15 cellular contexts compared by ENCODE assay signal in genomic region chr12:12614342-12614741, GRCh38. TPM values are rescaled to one million over a fixed set of nuclear protein-coding genes. Genes with fewer than 3 reads are reported as not detected.
A peak's percentile ranks its signal among the peaks of the same experiment; 100 is the strongest.
DNase-seq lines count a peak whose midpoint lies in the region; ATAC-seq and TF ChIP-seq lines count a peak whose summit lies in the region.
"Had no signal": no experiment of that assay in that cellular context is flagged by ENCODE, and none has a peak within 500 bp of the region (broad histone marks: within the 10 kb centered on the region; RNA-seq: fewer than 3 reads in every experiment).

No MANE protein-coding gene starts in this region.

- H4K20me1 ChIP-seq in BLaER1 treated with 17β-estradiol and CSF1 and Interleukin-3, amounts not matched to agents 10 nM and 100 nM: peaks cover 0 to 44% (median 0%) of the 10 kb centered on the region in 11 experiments; a peak in 2 of 22 replicates

- H3K4me1 Mint-ChIP-seq in activated CD8-positive, alpha-beta T cell treated with anti-CD3 and anti-CD28 coated beads for 36 hours (ENCODE audit: low read depth): peaks cover 47% of the 10 kb centered on the region
- peaks cover 41% of the 10 kb centered on the region for H3K4me1 Mint-ChIP-seq in activated CD8-positive, alpha-beta T cell treated with anti-CD3 and anti-CD28 coated beads, Interleukin-2, amount 10 ng/mL, durations not matched to agents 7 days and 5 days (ENCODE audit: low read depth)
- H3K4me1 Mint-ChIP-seq in dendritic cell treated with granulocyte-macrophage colony-stimulating factor and Interleukin-4, amounts not matched to agents 40 ng/mL and 50 ng/mL, for 4 days (ENCODE audit: low read depth): peaks cover 68% of the 10 kb centered on the region

- H3K36me3 Mint-ChIP-seq in activated CD8-positive, alpha-beta T cell treated with anti-CD3 and anti-CD28 coated beads for 36 hours (ENCODE audit: low read depth): peaks cover 18% of the 10 kb centered on the region
- peaks cover 20% of the 10 kb centered on the region for H3K36me3 Mint-ChIP-seq in activated CD8-positive, alpha-beta T cell treated with anti-CD3 and anti-CD28 coated beads, Interleukin-2, amount 10 ng/mL, durations not matched to agents 7 days and 5 days (ENCODE audit: low read depth)
- H3K36me3 Mint-ChIP-seq in dendritic cell treated with granulocyte-macrophage colony-stimulating factor and Interleukin-4, amounts not matched to agents 40 ng/mL and 50 ng/mL, for 4 days (ENCODE audit: low read depth): peaks cover 79% of the 10 kb centered on the region

- H3K36me3 ChIP-seq in BLaER1 treated with 17β-estradiol and CSF1 and Interleukin-3, amounts not matched to agents 10 nM and 100 nM: peaks cover 0 to 50% (median 10%) of the 10 kb centered on the region in 11 experiments; a peak in 15 of 22 replicates
- H3K36me3 ChIP-seq in HEK293 (ENCODE audit: control insufficient read depth in 2 of 2, insufficient read depth in 1 of 2, low read length in 2 of 2): peaks cover 5 to 10% of the 10 kb centered on the region in 2 experiments; a peak in 2 of 3 replicates

- POLR2A ChIA-PET in activated CD8-positive, alpha-beta T cell treated with anti-CD3 and anti-CD28 coated beads for 36 hours (lab: Charles Lee): interaction anchor here (0.9 to 1.7 kb wide), 2 partner anchors 13 to 110 kb away, joined by 3 read pairs; no protein-coding TSS in a partner anchor
- POLR2A ChIA-PET in activated CD8-positive, alpha-beta T cell treated with anti-CD3 and anti-CD28 coated beads, Interleukin-2, amount 10 ng/mL, durations not matched to agents 7 days and 5 days (lab: Charles Lee): interaction anchor here (0.6 kb wide), 1 partner anchor 242 kb away, joined by 4 read pairs; no protein-coding TSS in a partner anchor
- POLR2A ChIA-PET in HEK293 (lab: Yijun Ruan, JAX): interaction anchor here (0.7 kb wide), 1 partner anchor 136 kb away, joined by 4 read pairs; no protein-coding TSS in a partner anchor

- no peaks in the 10 kb centered on the region for H3K27me3 Mint-ChIP-seq in activated CD8-positive, alpha-beta T cell treated with anti-CD3 and anti-CD28 coated beads for 36 hours
- H3K27me3 Mint-ChIP-seq in activated CD8-positive, alpha-beta T cell treated with anti-CD3 and anti-CD28 coated beads, Interleukin-2, amount 10 ng/mL, durations not matched to agents 7 days and 5 days (ENCODE audit: low read depth): no peaks in the 10 kb centered on the region
- no peaks in the 10 kb centered on the region for H3K27me3 Mint-ChIP-seq in dendritic cell treated with granulocyte-macrophage colony-stimulating factor and Interleukin-4, amounts not matched to agents 40 ng/mL and 50 ng/mL, for 4 days

- intact Hi-C loops in activated CD8-positive, alpha-beta T cell treated with anti-CD3 and anti-CD28 coated beads for 36 hours (cut with micrococcal nuclease): loop anchor here (5.0 kb wide), 1 partner anchor 83 kb away; the partner anchor contains the start of gene GPR19
- intact Hi-C loops in dendritic cell treated with granulocyte-macrophage colony-stimulating factor and Interleukin-4, amounts not matched to agents 40 ng/mL and 50 ng/mL, for 4 days (cut with micrococcal nuclease): loop anchor here (5.0 kb wide), 2 partner anchors 43 to 52 kb away; partner anchors contain the start of gene DUSP16

- no peak for DNase-seq in activated CD8-positive, alpha-beta T cell treated with anti-CD3 and anti-CD28 coated beads for 36 hours
- DNase-seq in activated CD8-positive, alpha-beta T cell treated with anti-CD3 and anti-CD28 coated beads, Interleukin-2, amount 10 ng/mL, durations not matched to agents 7 days and 5 days: no peak
- no peak for DNase-seq in NCI-H524 (lab: John Stamatoyannopoulos, UW)
- DNase-seq: DMS 273 treated with DMSO at 0.1 percent for 48 hours, Kasumi-1, NCI-H187 treated with DMSO at 0.1 percent for 48 hours, NCI-H446, NCI-H748 treated with DMSO at 0.1 percent for 48 hours, PC-3 had no signal

- H3K4me2 ChIP-seq in BLaER1 treated with 17β-estradiol and CSF1 and Interleukin-3, amounts not matched to agents 10 nM and 100 nM: peak overlapping the region in 7 of 11 experiments; percentile 75 to 99 (median 90); a peak in 12 of 22 replicates
- H3K4me2 ChIP-seq: A549 had no signal

- no peak for TF ChIP-seq CTCF in activated CD8-positive, alpha-beta T cell treated with anti-CD3 and anti-CD28 coated beads for 36 hours (IDR thresholded peaks at IDR 0.05)
- no peak for TF ChIP-seq CTCF in HEK293 (tag by site-specific recombination; IDR thresholded peaks at IDR 0.05)

- ATAC-seq in activated CD8-positive, alpha-beta T cell treated with anti-CD3 and anti-CD28 coated beads for 36 hours: no peak
- ATAC-seq in activated CD8-positive, alpha-beta T cell treated with anti-CD3 and anti-CD28 coated beads, Interleukin-2, amount 10 ng/mL, durations not matched to agents 7 days and 5 days: no peak
- ATAC-seq in HG02840 (IDR thresholded peaks at IDR 0.05; ENCODE audit: low FRiP score, unreplicated experiment) (no peak), GM18873 (IDR thresholded peaks at IDR 0.05; ENCODE audit: low FRiP score, unreplicated experiment) (no peak)
- ATAC-seq: A549, PC-3 had no signal

- no peaks in the 10 kb centered on the region for H3K9me3 Mint-ChIP-seq in activated CD8-positive, alpha-beta T cell treated with anti-CD3 and anti-CD28 coated beads for 36 hours
- no peaks in the 10 kb centered on the region for H3K9me3 Mint-ChIP-seq in activated CD8-positive, alpha-beta T cell treated with anti-CD3 and anti-CD28 coated beads, Interleukin-2, amount 10 ng/mL, durations not matched to agents 7 days and 5 days (ENCODE audit: insufficient read depth)
- no peaks in the 10 kb centered on the region for H3K9me3 Mint-ChIP-seq in dendritic cell treated with granulocyte-macrophage colony-stimulating factor and Interleukin-4, amounts not matched to agents 40 ng/mL and 50 ng/mL, for 4 days

- H3K4me3 Mint-ChIP-seq in activated CD8-positive, alpha-beta T cell treated with anti-CD3 and anti-CD28 coated beads for 36 hours: no peak overlapping the region
- no peak overlapping the region for H3K4me3 Mint-ChIP-seq in activated CD8-positive, alpha-beta T cell treated with anti-CD3 and anti-CD28 coated beads, Interleukin-2, amount 10 ng/mL, durations not matched to agents 7 days and 5 days
- peak overlapping the region; percentile 95 for H3K4me3 Mint-ChIP-seq in dendritic cell treated with granulocyte-macrophage colony-stimulating factor and Interleukin-4, amounts not matched to agents 40 ng/mL and 50 ng/mL, for 4 days

- CTCF ChIA-PET in activated CD8-positive, alpha-beta T cell treated with anti-CD3 and anti-CD28 coated beads for 36 hours (lab: Charles Lee): interaction anchor here (0.9 kb wide), 1 partner anchor 122 kb away, joined by 3 read pairs; no protein-coding TSS in a partner anchor
- CTCF ChIA-PET in activated CD8-positive, alpha-beta T cell treated with anti-CD3 and anti-CD28 coated beads, Interleukin-2, amount 10 ng/mL, durations not matched to agents 7 days and 5 days (lab: Charles Lee): interaction anchor here (0.7 kb wide), 1 partner anchor 103 kb away, joined by 3 read pairs; the partner anchor contains the start of gene CDKN1B
- CTCF ChIA-PET in HEK293 (lab: Yijun Ruan, JAX): interaction anchor here (0.6 kb wide), 1 partner anchor 122 kb away, joined by 5 read pairs; no protein-coding TSS in a partner anchor

- H3K27me3 ChIP-seq in BLaER1 treated with 17β-estradiol and CSF1 and Interleukin-3, amounts not matched to agents 10 nM and 100 nM: no peaks in the 10 kb centered on the region

- peaks cover 20 to 49% (median 28%) of the 10 kb centered on the region in 10 experiments for H3K4me1 ChIP-seq in BLaER1 treated with 17β-estradiol and CSF1 and Interleukin-3, amounts not matched to agents 10 nM and 100 nM
- peaks cover 4% of the 10 kb centered on the region; the same call in 1 of the 2 replicates for H3K4me1 ChIP-seq in HEK293 (ENCODE audit: control insufficient read depth, insufficient read depth, low read length)

- peak overlapping the region in 1 of 11 experiments; percentile 90; a peak in 1 of 22 replicates for H3K9ac ChIP-seq in BLaER1 treated with 17β-estradiol and CSF1 and Interleukin-3, amounts not matched to agents 10 nM and 100 nM

- H3K27ac ChIP-seq in BLaER1 treated with 17β-estradiol and CSF1 and Interleukin-3, amounts not matched to agents 10 nM and 100 nM: peak overlapping the region in 1 of 11 experiments; percentile 92; a peak in 2 of 22 replicates
- no peak overlapping the region for H3K27ac ChIP-seq in HEK293 (ENCODE audit: extremely low read depth, low read depth, low read length)
- H3K27ac ChIP-seq: A549 had no signal

- H3K27ac Mint-ChIP-seq in activated CD8-positive, alpha-beta T cell treated with anti-CD3 and anti-CD28 coated beads for 36 hours: peak overlapping the region; percentile 20
- H3K27ac Mint-ChIP-seq in activated CD8-positive, alpha-beta T cell treated with anti-CD3 and anti-CD28 coated beads, Interleukin-2, amount 10 ng/mL, durations not matched to agents 7 days and 5 days: no peak overlapping the region
- peak overlapping the region; percentile 98 for H3K27ac Mint-ChIP-seq in dendritic cell treated with granulocyte-macrophage colony-stimulating factor and Interleukin-4, amounts not matched to agents 40 ng/mL and 50 ng/mL, for 4 days

- peaks cover 0 to 14% (median 4%) of the 10 kb centered on the region in 11 experiments; a peak in 11 of 22 replicates for H3K9me3 ChIP-seq in BLaER1 treated with 17β-estradiol and CSF1 and Interleukin-3, amounts not matched to agents 10 nM and 100 nM (replicated peaks in 1 of 11)
- H3K9me3 ChIP-seq in HEK293 (ENCODE audit: control insufficient read depth, insufficient read depth, low read depth, low read length): no peaks in the 10 kb centered on the region
- H3K9me3 ChIP-seq: A549 had no signal

- peak overlapping the region in 2 of 10 experiments; percentile 73 to 75; a peak in 4 of 20 replicates for H3K4me3 ChIP-seq in BLaER1 treated with 17β-estradiol and CSF1 and Interleukin-3, amounts not matched to agents 10 nM and 100 nM
- H3K4me3 ChIP-seq in HEK293 (ENCODE audit: low read depth, low read length): no peak overlapping the region
- H3K4me3 ChIP-seq: A549 had no signal

TF ChIP-seq in HEK293, 187 proteins besides CTCF, POLR2A, EP300 and RAD21 (continues in another document):
- TF ChIP-seq ZNF121 (tag by site-specific recombination; IDR thresholded peaks at IDR 0.05): 0 out of 2 replicates have a peak, but pooled peaks have one; percentile 14

RNA-seq across cellular contexts. Expression of gene CREBL2, which starts 2.7 kb away (rescaled TPM):
- total RNA-seq in activated CD8-positive, alpha-beta T cell treated with anti-CD3 and anti-CD28 coated beads for 36 hours: 10 to 100 TPM; 12.7 to 14.9 TPM
- total RNA-seq in activated CD8-positive, alpha-beta T cell treated with anti-CD3 and anti-CD28 coated beads, Interleukin-2, amount 10 ng/mL, durations not matched to agents 7 days and 5 days: 10 to 100 TPM; 13.2 to 14.3 TPM

RNA-seq across cellular contexts. Expression of gene DUSP16, which starts 51.7 kb away (rescaled TPM):
- 10 to 100 TPM; 28.2 to 30.2 TPM for total RNA-seq in activated CD8-positive, alpha-beta T cell treated with anti-CD3 and anti-CD28 coated beads for 36 hours
- total RNA-seq in activated CD8-positive, alpha-beta T cell treated with anti-CD3 and anti-CD28 coated beads, Interleukin-2, amount 10 ng/mL, durations not matched to agents 7 days and 5 days: 10 to 100 TPM; 17.4 to 19.0 TPM
